10 cellular contexts compared by ENCODE assay signal in genomic region chr11:63745304-63746170, GRCh38. TPM values are rescaled to one million over a fixed set of nuclear protein-coding genes. Genes with fewer than 3 reads are reported as not detected.
DNase-seq lines count a peak whose midpoint lies in the region; ATAC-seq and TF ChIP-seq lines count a peak whose summit lies in the region.
"Had no signal": no experiment of that assay in that cellular context is flagged by ENCODE, and none has a peak within 500 bp of the region (broad histone marks: within the 10 kb centered on the region; RNA-seq: fewer than 3 reads in every experiment).

No MANE protein-coding gene starts in this region.

- H3K27ac ChIP-seq in SK-N-SH (ENCODE audit: low read depth in 2 of 2, low read length in 1 of 2) (no peak overlapping the region), upper lobe of right lung (no peak overlapping the region)

- ATAC-seq in upper lobe of right lung (peak; percentile 29), HG02798 (IDR thresholded peaks at IDR 0.05; ENCODE audit: poor library complexity, unreplicated experiment) (no peak)

- no peaks in the 10 kb centered on the region for H3K9me2 ChIP-seq in SK-N-SH

- peaks cover 8% of the 10 kb centered on the region; the same call in 1 of the 2 replicates for H4K20me1 ChIP-seq in SK-N-SH (ENCODE audit: insufficient read depth)

- H3K4me3 ChIP-seq in SK-N-SH (ENCODE audit: low read depth in 2 of 2, low read length in 1 of 2): no peak overlapping the region
- no peak overlapping the region for H3K4me3 ChIP-seq in upper lobe of right lung

- no peak for TF ChIP-seq RAD21 in SK-N-SH (IDR thresholded peaks at IDR 0.05; ENCODE audit: low read length)

- DNase-seq in SIG-M5 treated with dmso at 0.1 percent for 504 hours (lab: John Stamatoyannopoulos, UW; ENCODE audit: unreplicated experiment) (peak; percentile 7), SIG-M5 (lab: John Stamatoyannopoulos, UW) (no peak), SK-N-SH (no peak), globus pallidus (ENCODE audit: low spot score) (peak; percentile 27), upper lobe of right lung (no peak), NCI-H1417 treated with DMSO at 0.1 percent for 48 hours (lab: John Stamatoyannopoulos, UW) (no peak)
- DNase-seq in activated naive CD4-positive, alpha-beta T cell treated with Interleukin-2 at 50 U/mL for 16 hours: no peak
- DNase-seq: cerebellar nuclear complex, NCI-H2107 had no signal

- POLR2A ChIA-PET in SK-N-SH (lab: Yijun Ruan, JAX): no interaction called here

- no peaks in the 10 kb centered on the region for H3F3A ChIP-seq in SK-N-SH (replicated peaks; ENCODE audit: insufficient read depth)

- H3K4me1 ChIP-seq in SK-N-SH (ENCODE audit: control insufficient read depth in 1 of 2, insufficient read depth in 2 of 2, low read depth in 1 of 2, low read length in 1 of 2) (no peaks in the 10 kb centered on the region), upper lobe of right lung (no peaks in the 10 kb centered on the region)

- TF ChIP-seq EP300 in SK-N-SH (IDR thresholded peaks at IDR 0.05; ENCODE audit: borderline replicate concordance in 1 of 2, low read depth in 1 of 2, low read length in 1 of 2): no peak

- H3K36me3 ChIP-seq in SK-N-SH (replicated peaks in 1 of 2; ENCODE audit: control insufficient read depth in 1 of 2, insufficient read depth in 2 of 2, low read length in 1 of 2) (peaks cover 3 to 12% of the 10 kb centered on the region in 2 experiments), upper lobe of right lung (peaks cover 9% of the 10 kb centered on the region)

- no peak overlapping the region for H3K9ac ChIP-seq in SK-N-SH

- WGBS in SK-N-SH (ENCODE audit: low lambda C conversion rate): 97% methylated on average over 13 of the region's 13 CpGs

- H3K9me3 ChIP-seq in SK-N-SH (no peaks in the 10 kb centered on the region), upper lobe of right lung (no peaks in the 10 kb centered on the region)

- intact Hi-C loops in upper lobe of right lung (cut with DNase I): no loop called here

- no peak overlapping the region for H3K4me2 ChIP-seq in SK-N-SH

- no peaks in the 10 kb centered on the region for H3K27me3 ChIP-seq in SK-N-SH (ENCODE audit: insufficient read depth)
- no peaks in the 10 kb centered on the region for H3K27me3 ChIP-seq in upper lobe of right lung

- CTCF ChIA-PET in SK-N-SH (lab: Yijun Ruan, JAX): interaction anchor here (0.6 to 1.5 kb wide), 4 partner anchors 11 to 266 kb away, joined by 3 to 5 read pairs (median 3); no protein-coding TSS in a partner anchor

- H2AFZ ChIP-seq in SK-N-SH (ENCODE audit: low read depth): no peak overlapping the region

- TF ChIP-seq CTCF in SK-N-SH (IDR thresholded peaks at IDR 0.05) (peak; percentile 36), upper lobe of right lung (IDR thresholded peaks at IDR 0.05) (no peak)

- H3K79me2 ChIP-seq in SK-N-SH (ENCODE audit: insufficient read depth): peaks cover 48% of the 10 kb centered on the region

TF ChIP-seq in SK-N-SH, 30 proteins besides CTCF, POLR2A, EP300 and RAD21:
- TF ChIP-seq, protein P1, sequence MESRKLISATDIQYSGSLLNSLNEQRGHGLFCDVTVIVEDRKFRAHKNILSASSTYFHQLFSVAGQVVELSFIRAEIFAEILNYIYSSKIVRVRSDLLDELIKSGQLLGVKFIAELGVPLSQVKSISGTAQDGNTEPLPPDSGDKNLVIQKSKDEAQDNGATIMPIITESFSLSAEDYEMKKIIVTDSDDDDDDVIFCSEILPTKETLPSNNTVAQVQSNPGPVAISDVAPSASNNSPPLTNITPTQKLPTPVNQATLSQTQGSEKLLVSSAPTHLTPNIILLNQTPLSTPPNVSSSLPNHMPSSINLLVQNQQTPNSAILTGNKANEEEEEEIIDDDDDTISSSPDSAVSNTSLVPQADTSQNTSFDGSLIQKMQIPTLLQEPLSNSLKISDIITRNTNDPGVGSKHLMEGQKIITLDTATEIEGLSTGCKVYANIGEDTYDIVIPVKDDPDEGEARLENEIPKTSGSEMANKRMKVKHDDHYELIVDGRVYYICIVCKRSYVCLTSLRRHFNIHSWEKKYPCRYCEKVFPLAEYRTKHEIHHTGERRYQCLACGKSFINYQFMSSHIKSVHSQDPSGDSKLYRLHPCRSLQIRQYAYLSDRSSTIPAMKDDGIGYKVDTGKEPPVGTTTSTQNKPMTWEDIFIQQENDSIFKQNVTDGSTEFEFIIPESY (IDR thresholded peaks at IDR 0.05; ENCODE audit: borderline replicate concordance, low read depth): no peak
- TF ChIP-seq USF1 (IDR thresholded peaks at IDR 0.05; ENCODE audit: borderline replicate concordance, low read depth) (no peak), RXRA (IDR thresholded peaks at IDR 0.05; ENCODE audit: borderline replicate concordance, low read depth) (no peak), NFIC (IDR thresholded peaks at IDR 0.05; ENCODE audit: borderline replicate concordance) (no peak), GATA2 (CRISPR knock-in tag; IDR thresholded peaks at IDR 0.05) (no peak), TCF12 (IDR thresholded peaks at IDR 0.05) (no peak), USF2 (IDR thresholded peaks at IDR 0.05; ENCODE audit: borderline replicate concordance, low read depth, low read length) (no peak), GABPA (IDR thresholded peaks at IDR 0.05; ENCODE audit: low read depth) (no peak), FOXM1 (IDR thresholded peaks at IDR 0.05; ENCODE audit: low read depth) (no peak), IRF3 (IDR thresholded peaks at IDR 0.05; ENCODE audit: low read depth, low read length) (no peak), FOSL2 (IDR thresholded peaks at IDR 0.05; ENCODE audit: borderline replicate concordance, low read depth) (no peak)
TF ChIP-seq in SK-N-SH: peak in this region for 0.

RNA-seq across cellular contexts. Expression of gene ZFTA, which starts 23.0 kb away (rescaled TPM):
- polyA plus RNA-seq in SK-N-SH (2012; rRNA removed): 8.7 and 10.3 TPM in 2 replicates
- polyA plus RNA-seq in SK-N-SH (2012; cell fraction: cytosol; rRNA removed): 7.3 and 9.2 TPM in 2 replicates
- 12.9 and 14.5 TPM in 2 replicates for polyA plus RNA-seq in SK-N-SH (2012; cell fraction: nucleus; rRNA removed)
- total RNA-seq in upper lobe of right lung: 9.5 TPM

Comparison
In these comparisons a context has a peak if more than half of its experiments do, and no peak if none do; other contexts are left out.
1. DNase-seq: peak in SIG-M5 treated with dmso at 0.1 percent for 504 hours (single experiment) and globus pallidus (single experiment); none in SIG-M5 (single experiment), SK-N-SH (single experiment), upper lobe of right lung (single experiment), activated naive CD4-positive, alpha-beta T cell treated with Interleukin-2 at 50 U/mL for 16 hours (single experiment) and NCI-H1417 treated with DMSO at 0.1 percent for 48 hours (single experiment).